Comparison of ENCODE assay signal across 21 cellular contexts in the genomic region with DNA sequence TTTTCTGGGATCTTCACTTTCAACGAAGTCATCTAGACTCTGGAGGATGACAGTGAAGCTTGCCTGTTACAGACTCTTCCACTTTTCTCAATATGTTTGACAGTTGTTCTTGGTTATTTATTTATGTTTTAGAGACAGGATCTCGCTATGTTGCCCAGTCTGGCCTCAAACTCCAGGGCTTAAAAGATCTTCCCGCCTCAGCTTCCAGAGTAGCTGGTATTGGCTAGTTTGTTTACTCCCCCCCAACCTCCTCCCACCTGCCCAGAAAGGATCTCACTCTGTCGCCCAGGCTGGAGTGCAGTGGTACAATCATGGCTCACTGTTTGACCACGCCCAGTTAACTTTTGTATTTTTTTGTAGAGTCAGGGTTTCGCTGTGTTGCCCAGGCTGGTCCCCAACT. TPM values are rescaled to one million over a fixed set of nuclear protein-coding genes. Genes with fewer than 3 reads are reported as not detected.
DNase-seq lines count a peak whose midpoint lies in the region; ATAC-seq and TF ChIP-seq lines count a peak whose summit lies in the region.
"Had no signal": no experiment of that assay in that cellular context is flagged by ENCODE, and none has a peak within 500 bp of the region (broad histone marks: within the 10 kb centered on the region; RNA-seq: fewer than 3 reads in every experiment).

No MANE protein-coding gene starts in this region.

- H3K9me3 Mint-ChIP-seq in endodermal cell: no peaks in the 10 kb centered on the region
- no peaks in the 10 kb centered on the region for H3K9me3 Mint-ChIP-seq in progenitor cell of endocrine pancreas (ENCODE audit: low read depth)
- H3K9me3 Mint-ChIP-seq in effector memory CD8-positive, alpha-beta T cell: no peaks in the 10 kb centered on the region
- H3K9me3 Mint-ChIP-seq: stimulated activated effector memory CD8-positive, alpha-beta T cell treated with anti-CD3 and anti-CD28 coated beads, Interleukin-12 subunit alpha, Interleukin-12 subunit beta, amount 100 ng/mL, for 72 hours had no signal

- H3K4me1 Mint-ChIP-seq in endodermal cell (peaks cover 15% of the 10 kb centered on the region), progenitor cell of endocrine pancreas (ENCODE audit: low read depth) (peaks cover 28% of the 10 kb centered on the region)
- H3K4me1 Mint-ChIP-seq in effector memory CD8-positive, alpha-beta T cell (ENCODE audit: low read depth in 2 of 2): peaks cover 12 to 23% of the 10 kb centered on the region in 2 donors

- H3K27ac ChIP-seq in BLaER1 treated with 17β-estradiol and CSF1 and Interleukin-3, amounts not matched to agents 10 nM and 100 nM: no peak overlapping the region
- H3K27ac ChIP-seq in KMS-11: peak overlapping the region; percentile 81; the same call in 1 of the 2 replicates
- no peak overlapping the region for H3K27ac ChIP-seq in endodermal cell (ENCODE audit: low read depth, low read length)
- H3K27ac ChIP-seq: epithelial cell of prostate, HL-60, ovary had no signal

- WGBS in endodermal cell (ENCODE audit: insufficient coverage in 1 of 2, insufficient read length in 1 of 2), 2 experiments: 93 to 97% methylated on average over 3 to 6 of the region's 6 CpGs

- H3K9ac ChIP-seq in BLaER1 treated with 17β-estradiol and CSF1 and Interleukin-3, amounts not matched to agents 10 nM and 100 nM: no peak overlapping the region
- no peak overlapping the region for H3K9ac ChIP-seq in KMS-11
- no peak overlapping the region for H3K9ac ChIP-seq in endodermal cell (ENCODE audit: extremely low read depth, low read length, poor library complexity, severe bottlenecking)

- H3K4me3 ChIP-seq in BLaER1 treated with 17β-estradiol and CSF1 and Interleukin-3, amounts not matched to agents 10 nM and 100 nM: no peak overlapping the region
- H3K4me3 ChIP-seq in KMS-11 (IDR thresholded peaks at IDR 0.05; ENCODE audit: insufficient read depth, low read depth, low read length) (no peak overlapping the region), endodermal cell (ENCODE audit: low read length) (no peak overlapping the region)
- H3K4me3 ChIP-seq: cardiac muscle cell, ovary had no signal

- peaks cover 37 to 47% (median 42%) of the 10 kb centered on the region in 10 experiments for H3K4me1 ChIP-seq in BLaER1 treated with 17β-estradiol and CSF1 and Interleukin-3, amounts not matched to agents 10 nM and 100 nM
- peaks cover 67% of the 10 kb centered on the region for H3K4me1 ChIP-seq in KMS-11 (ENCODE audit: low read depth, poor library complexity, severe bottlenecking)
- peaks cover 6% of the 10 kb centered on the region for H3K4me1 ChIP-seq in endodermal cell (ENCODE audit: control insufficient read depth, insufficient read depth, low read length)

- H3K4me2 ChIP-seq in BLaER1 treated with 17β-estradiol and CSF1 and Interleukin-3, amounts not matched to agents 10 nM and 100 nM: peak overlapping the region in 9 of 11 experiments; percentile 75 to 97 (median 85); a peak in 12 of 22 replicates
- H3K4me2 ChIP-seq in KMS-11: peak overlapping the region; percentile 69

- no peaks in the 10 kb centered on the region for H3K9me3 ChIP-seq in BLaER1 treated with 17β-estradiol and CSF1 and Interleukin-3, amounts not matched to agents 10 nM and 100 nM (replicated peaks in 1 of 11)
- H3K9me3 ChIP-seq in endodermal cell (ENCODE audit: control insufficient read depth, low read length): no peaks in the 10 kb centered on the region
- H3K9me3 ChIP-seq: ovary had no signal

- peaks cover 0 to 42% (median 31%) of the 10 kb centered on the region in 11 experiments; a peak in 20 of 22 replicates for H3K36me3 ChIP-seq in BLaER1 treated with 17β-estradiol and CSF1 and Interleukin-3, amounts not matched to agents 10 nM and 100 nM
- H3K36me3 ChIP-seq in KMS-11 (ENCODE audit: insufficient read depth): no peaks in the 10 kb centered on the region
- H3K36me3 ChIP-seq in endodermal cell (ENCODE audit: control insufficient read depth, insufficient read depth, low read length): peaks cover 16% of the 10 kb centered on the region
- H3K36me3 ChIP-seq: cardiac muscle cell, ovary had no signal

- no peaks in the 10 kb centered on the region for H3K27me3 ChIP-seq in BLaER1 treated with 17β-estradiol and CSF1 and Interleukin-3, amounts not matched to agents 10 nM and 100 nM
- H3K27me3 ChIP-seq in KMS-11 (ENCODE audit: insufficient read depth, low read depth) (no peaks in the 10 kb centered on the region), endodermal cell (ENCODE audit: control insufficient read depth, insufficient read depth, low read length, poor library complexity, severe bottlenecking) (no peaks in the 10 kb centered on the region)
- H3K27me3 ChIP-seq: cardiac muscle cell, ovary had no signal

- H3K79me2 ChIP-seq in KMS-11 (ENCODE audit: insufficient read depth, low read depth): peaks cover 79% of the 10 kb centered on the region

- H3K36me3 Mint-ChIP-seq in endodermal cell (ENCODE audit: low read depth) (peaks cover 15% of the 10 kb centered on the region), progenitor cell of endocrine pancreas (ENCODE audit: insufficient read depth) (peaks cover 12% of the 10 kb centered on the region)
- H3K36me3 Mint-ChIP-seq in effector memory CD8-positive, alpha-beta T cell (ENCODE audit: insufficient read depth): peaks cover 16% of the 10 kb centered on the region

- H3K27me3 Mint-ChIP-seq in endodermal cell (ENCODE audit: insufficient read depth) (peaks cover 2% of the 10 kb centered on the region), progenitor cell of endocrine pancreas (no peaks in the 10 kb centered on the region)
- no peaks in the 10 kb centered on the region for H3K27me3 Mint-ChIP-seq in effector memory CD8-positive, alpha-beta T cell

- no peak overlapping the region for H2AFZ ChIP-seq in KMS-11 (ENCODE audit: low read depth)

- peaks cover 6 to 68% (median 27%) of the 10 kb centered on the region in 11 experiments; a peak in 19 of 22 replicates for H4K20me1 ChIP-seq in BLaER1 treated with 17β-estradiol and CSF1 and Interleukin-3, amounts not matched to agents 10 nM and 100 nM
- peaks cover 13% of the 10 kb centered on the region for H4K20me1 ChIP-seq in KMS-11 (ENCODE audit: insufficient read depth)

- H3K4me3 Mint-ChIP-seq in endodermal cell (no peak overlapping the region), progenitor cell of endocrine pancreas (ENCODE audit: low read depth) (no peak overlapping the region)
- H3K4me3 Mint-ChIP-seq in effector memory CD8-positive, alpha-beta T cell: no peak overlapping the region
- H3K4me3 Mint-ChIP-seq: stimulated activated effector memory CD8-positive, alpha-beta T cell treated with anti-CD3 and anti-CD28 coated beads, Interleukin-12 subunit alpha, Interleukin-12 subunit beta, amount 100 ng/mL, for 72 hours had no signal

- no peak for ATAC-seq in HG02970 (IDR thresholded peaks at IDR 0.05; ENCODE audit: low FRiP score, unreplicated experiment)
- ATAC-seq in effector memory CD8-positive, alpha-beta T cell (replicated peaks): no peak
- ATAC-seq: stimulated activated effector memory CD8-positive, alpha-beta T cell treated with anti-CD3 and anti-CD28 coated beads, Interleukin-12 subunit alpha, Interleukin-12 subunit beta, amount 100 ng/mL, for 72 hours had no signal

- DNase-seq in endodermal cell: peak; percentile 31
- DNase-seq in progenitor cell of endocrine pancreas (ENCODE audit: low spot score, unreplicated experiment): no peak
- no peak for DNase-seq in dermis blood vessel endothelial cell
- no peak for DNase-seq in effector memory CD8-positive, alpha-beta T cell
- DNase-seq: activated CD4-positive, alpha-beta T cell treated with anti-CD3 and anti-CD28 coated beads, Interleukin-2, amount 50 U/mL, for 1 hour; activated gamma-delta T cell treated with Interleukin-2 at 50 U/mL for 16 hours; amygdala; foreskin melanocyte; mammary epithelial cell; NCI-H2227 treated with DMSO at 0.1 percent for 48 hours; NCI-H748 treated with DMSO at 0.1 percent for 48 hours had no signal

- TF ChIP-seq CTCF in KMS-11 (conservative IDR thresholded peaks at IDR 0.05; ENCODE audit: low read depth, low read length) (no peak), endodermal cell (conservative IDR thresholded peaks at IDR 0.05) (no peak), progenitor cell of endocrine pancreas (IDR thresholded peaks at IDR 0.05; ENCODE audit: unreplicated experiment) (no peak)

- H3K27ac Mint-ChIP-seq in endodermal cell: no peak overlapping the region
- H3K27ac Mint-ChIP-seq in progenitor cell of endocrine pancreas: peak overlapping the region; percentile 49
- H3K27ac Mint-ChIP-seq in effector memory CD8-positive, alpha-beta T cell: no peak overlapping the region

RNA-seq across cellular contexts. Expression of a gene that starts 3.3 kb away (rescaled TPM):
- total RNA-seq in endodermal cell: 10 to 100 TPM; 50.2 to 64.8 TPM
- polyA plus RNA-seq in endodermal cell (2013, experiment 1 of 2): 52.3 TPM
- polyA plus RNA-seq in endodermal cell (2013, experiment 2 of 2): 46.9 TPM
- total RNA-seq in progenitor cell of endocrine pancreas: 84.4 and 87.1 TPM in 2 replicates
- 23.0 and 30.2 TPM in 2 replicates for total RNA-seq in dermis blood vessel endothelial cell

RNA-seq across cellular contexts. Expression of a gene that starts 23.9 kb away (rescaled TPM):
- total RNA-seq in endodermal cell: 1 to 10 TPM; 1.9 to 4.6 TPM
- 1.9 TPM for polyA plus RNA-seq in endodermal cell (2013, experiment 1 of 2)
- 2.2 TPM for polyA plus RNA-seq in endodermal cell (2013, experiment 2 of 2)
- 36.0 and 38.7 TPM in 2 replicates for total RNA-seq in progenitor cell of endocrine pancreas
- 0.85 and 1.1 TPM in 2 replicates for total RNA-seq in dermis blood vessel endothelial cell
- total RNA-seq: T-helper 1 cell treated with Interleukin-12 subunit alpha and Interleukin-12 subunit beta and Interleukin-4 antibody, amounts not matched to agents 30 ng/mL and 1 ng/mL, for 36 hours had no signal

RNA-seq across cellular contexts. Expression of a gene that starts 33.6 kb away (rescaled TPM):
- under 1 TPM; 0.20 to 0.38 TPM for total RNA-seq in endodermal cell
- 31.0 TPM for polyA plus RNA-seq in endodermal cell (2013, experiment 1 of 2)
- 38.9 TPM for polyA plus RNA-seq in endodermal cell (2013, experiment 2 of 2)
- total RNA-seq in progenitor cell of endocrine pancreas: 0.64 and 0.79 TPM in 2 replicates
- under 0.01 TPM in 1 of 2 replicates, not detected in the other for total RNA-seq in dermis blood vessel endothelial cell
- total RNA-seq: cardiac muscle cell; dermis microvascular lymphatic vessel endothelial cell; ovary; T-helper 1 cell treated with Interleukin-12 subunit alpha and Interleukin-12 subunit beta and Interleukin-4 antibody, amounts not matched to agents 30 ng/mL and 1 ng/mL, for 36 hours had no signal
- polyA plus RNA-seq: cardiac muscle cell, ovary had no signal

RNA-seq across cellular contexts. Expression of a gene that starts 47.5 kb away (rescaled TPM):
- total RNA-seq in endodermal cell (10 to 100 TPM; 60.5 to 87.4 TPM), progenitor cell of endocrine pancreas (44.7 and 44.9 TPM in 2 replicates), dermis blood vessel endothelial cell (4.3 and 14.6 TPM in 2 replicates)
- polyA plus RNA-seq in endodermal cell (2013, experiment 1 of 2): 89.3 TPM
- 86.0 TPM for polyA plus RNA-seq in endodermal cell (2013, experiment 2 of 2)
